In the genomic region with DNA sequence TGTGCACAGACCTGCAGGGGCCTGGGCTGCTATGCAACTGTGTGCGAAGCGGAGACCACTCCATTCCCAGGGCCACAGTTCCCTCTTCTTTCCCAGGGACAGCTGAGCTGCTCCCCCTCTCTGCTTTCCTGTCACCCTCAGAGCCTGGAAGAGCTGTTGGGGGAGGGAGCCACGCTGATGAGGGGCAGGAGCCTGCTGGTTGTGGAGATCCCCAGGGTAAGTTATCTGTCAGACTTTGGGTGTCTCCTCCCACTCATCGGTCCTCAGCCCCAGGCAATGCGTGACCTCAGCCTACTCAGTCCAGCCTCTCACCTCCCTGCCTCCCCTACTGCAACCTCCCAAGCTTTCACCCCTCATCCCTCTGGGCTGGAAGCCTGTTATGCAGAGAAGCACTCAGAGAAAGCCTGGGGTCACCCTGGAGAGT, we compare ENCODE assay signal across 1 cellular context.
TF ChIP-seq lines count a peak whose summit lies in the region.

No MANE protein-coding gene starts in this region.

TF ChIP-seq in K562, 482 proteins besides CTCF, POLR2A, EP300 and RAD21 (continued from another document and continues in another):
- TF ChIP-seq, protein P1, sequence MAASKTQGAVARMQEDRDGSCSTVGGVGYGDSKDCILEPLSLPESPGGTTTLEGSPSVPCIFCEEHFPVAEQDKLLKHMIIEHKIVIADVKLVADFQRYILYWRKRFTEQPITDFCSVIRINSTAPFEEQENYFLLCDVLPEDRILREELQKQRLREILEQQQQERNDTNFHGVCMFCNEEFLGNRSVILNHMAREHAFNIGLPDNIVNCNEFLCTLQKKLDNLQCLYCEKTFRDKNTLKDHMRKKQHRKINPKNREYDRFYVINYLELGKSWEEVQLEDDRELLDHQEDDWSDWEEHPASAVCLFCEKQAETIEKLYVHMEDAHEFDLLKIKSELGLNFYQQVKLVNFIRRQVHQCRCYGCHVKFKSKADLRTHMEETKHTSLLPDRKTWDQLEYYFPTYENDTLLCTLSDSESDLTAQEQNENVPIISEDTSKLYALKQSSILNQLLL (CRISPR knock-in tag; IDR thresholded peaks at IDR 0.05; ENCODE audit: borderline replicate concordance): no peak
- TF ChIP-seq, protein P2, sequence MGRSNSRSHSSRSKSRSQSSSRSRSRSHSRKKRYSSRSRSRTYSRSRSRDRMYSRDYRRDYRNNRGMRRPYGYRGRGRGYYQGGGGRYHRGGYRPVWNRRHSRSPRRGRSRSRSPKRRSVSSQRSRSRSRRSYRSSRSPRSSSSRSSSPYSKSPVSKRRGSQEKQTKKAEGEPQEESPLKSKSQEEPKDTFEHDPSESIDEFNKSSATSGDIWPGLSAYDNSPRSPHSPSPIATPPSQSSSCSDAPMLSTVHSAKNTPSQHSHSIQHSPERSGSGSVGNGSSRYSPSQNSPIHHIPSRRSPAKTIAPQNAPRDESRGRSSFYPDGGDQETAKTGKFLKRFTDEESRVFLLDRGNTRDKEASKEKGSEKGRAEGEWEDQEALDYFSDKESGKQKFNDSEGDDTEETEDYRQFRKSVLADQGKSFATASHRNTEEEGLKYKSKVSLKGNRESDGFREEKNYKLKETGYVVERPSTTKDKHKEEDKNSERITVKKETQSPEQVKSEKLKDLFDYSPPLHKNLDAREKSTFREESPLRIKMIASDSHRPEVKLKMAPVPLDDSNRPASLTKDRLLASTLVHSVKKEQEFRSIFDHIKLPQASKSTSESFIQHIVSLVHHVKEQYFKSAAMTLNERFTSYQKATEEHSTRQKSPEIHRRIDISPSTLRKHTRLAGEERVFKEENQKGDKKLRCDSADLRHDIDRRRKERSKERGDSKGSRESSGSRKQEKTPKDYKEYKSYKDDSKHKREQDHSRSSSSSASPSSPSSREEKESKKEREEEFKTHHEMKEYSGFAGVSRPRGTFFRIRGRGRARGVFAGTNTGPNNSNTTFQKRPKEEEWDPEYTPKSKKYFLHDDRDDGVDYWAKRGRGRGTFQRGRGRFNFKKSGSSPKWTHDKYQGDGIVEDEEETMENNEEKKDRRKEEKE (IDR thresholded peaks at IDR 0.05; ENCODE audit: borderline replicate concordance in 1 of 2, control insufficient read depth in 1 of 2, low read depth in 2 of 2, low read length in 1 of 2): 0 out of 4 replicates have a peak, but pooled peaks of 1 of the 2 experiments have one; percentile 43
- TF ChIP-seq TFAM (CRISPR knock-in tag; conservative IDR thresholded peaks at IDR 0.05) (no peak), ARNT (IDR thresholded peaks at IDR 0.05) (no peak), FIP1L1 (IDR thresholded peaks at IDR 0.05; ENCODE audit: low read depth, low read length, poor library complexity, severe bottlenecking) (no peak), HDGF (IDR thresholded peaks at IDR 0.05) (peak; percentile 40; the same call in 1 of the 2 replicates), ZNF354B (CRISPR knock-in tag; IDR thresholded peaks at IDR 0.05) (no peak), MAZ (CRISPR knock-in tag; conservative IDR thresholded peaks at IDR 0.05 in 1 of 2, IDR thresholded peaks at IDR 0.05 in 1 of 2) (peak in 1 of 2 experiments; percentile 32; a peak in 1 of 4 replicates), NR4A1 (CRISPR knock-in tag; IDR thresholded peaks at IDR 0.05) (no peak), NR4A1 (tag; IDR thresholded peaks at IDR 0.05) (no peak), ZNF79 (CRISPR knock-in tag; IDR thresholded peaks at IDR 0.05; ENCODE audit: low read depth) (no peak), POLR2AphosphoS2 (IDR thresholded peaks at IDR 0.05; ENCODE audit: low read length) (no peak), ZNF347 (CRISPR knock-in tag; IDR thresholded peaks at IDR 0.05; ENCODE audit: low read depth) (no peak), TAF7 (tag; IDR thresholded peaks at IDR 0.05) (no peak), ZC3H8 (IDR thresholded peaks at IDR 0.05) (no peak), HSF4 (CRISPR knock-in tag; IDR thresholded peaks at IDR 0.05; ENCODE audit: borderline replicate concordance) (no peak), HDAC8 (tag; IDR thresholded peaks at IDR 0.05) (no peak), SRSF9 (IDR thresholded peaks at IDR 0.05; ENCODE audit: borderline replicate concordance, low read depth, low read length) (no peak), ZNF444 (CRISPR knock-in tag; IDR thresholded peaks at IDR 0.05) (no peak), U2AF1 (optimal IDR thresholded peaks at IDR 0.05; ENCODE audit: low read depth, low read length) (no peak), TSC22D4 (tag; IDR thresholded peaks at IDR 0.05) (no peak), ZNF384 (IDR thresholded peaks at IDR 0.05; ENCODE audit: low read depth, low read length) (no peak), POLR3G (IDR thresholded peaks at IDR 0.05; ENCODE audit: extremely low read depth, insufficient read length, insufficient replicate concordance) (no peak), HNRNPH1 (optimal IDR thresholded peaks at IDR 0.05; ENCODE audit: low read depth, low read length) (no peak), NFXL1 (CRISPR knock-in tag; IDR thresholded peaks at IDR 0.05) (no peak), RBM14 (IDR thresholded peaks at IDR 0.05; ENCODE audit: borderline replicate concordance, insufficient read depth, low read depth, low read length) (no peak), STAT5A (IDR thresholded peaks at IDR 0.05; ENCODE audit: borderline replicate concordance, low read length) (peak; percentile 31; the same call in 1 of the 2 replicates), CCNT2 (IDR thresholded peaks at IDR 0.05; ENCODE audit: borderline replicate concordance, extremely low read depth, insufficient read length, low read depth, low read length) (no peak), CBX2 (IDR thresholded peaks at IDR 0.05; ENCODE audit: insufficient read depth, low read length, poor library complexity, severe bottlenecking) (no peak), FOXJ2 (tag; IDR thresholded peaks at IDR 0.05) (no peak), NR3C1 (CRISPR knock-in tag; IDR thresholded peaks at IDR 0.05) (no peak), NR2C2 (CRISPR knock-in tag; IDR thresholded peaks at IDR 0.05) (0 out of 2 replicates have a peak, but pooled peaks have one; percentile 25), NR2C2 (tag; IDR thresholded peaks at IDR 0.05) (no peak), BRCA1 (IDR thresholded peaks at IDR 0.05) (no peak), BRCA1 (CRISPR knock-in tag; IDR thresholded peaks at IDR 0.05) (no peak)
- TF ChIP-seq, protein P3, sequence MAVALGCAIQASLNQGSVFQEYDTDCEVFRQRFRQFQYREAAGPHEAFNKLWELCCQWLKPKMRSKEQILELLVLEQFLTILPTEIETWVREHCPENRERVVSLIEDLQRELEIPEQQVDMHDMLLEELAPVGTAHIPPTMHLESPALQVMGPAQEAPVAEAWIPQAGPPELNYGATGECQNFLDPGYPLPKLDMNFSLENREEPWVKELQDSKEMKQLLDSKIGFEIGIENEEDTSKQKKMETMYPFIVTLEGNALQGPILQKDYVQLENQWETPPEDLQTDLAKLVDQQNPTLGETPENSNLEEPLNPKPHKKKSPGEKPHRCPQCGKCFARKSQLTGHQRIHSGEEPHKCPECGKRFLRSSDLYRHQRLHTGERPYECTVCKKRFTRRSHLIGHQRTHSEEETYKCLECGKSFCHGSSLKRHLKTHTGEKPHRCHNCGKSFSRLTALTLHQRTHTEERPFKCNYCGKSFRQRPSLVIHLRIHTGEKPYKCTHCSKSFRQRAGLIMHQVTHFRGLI (CRISPR knock-in tag; IDR thresholded peaks at IDR 0.05): no peak
- TF ChIP-seq, protein P4, sequence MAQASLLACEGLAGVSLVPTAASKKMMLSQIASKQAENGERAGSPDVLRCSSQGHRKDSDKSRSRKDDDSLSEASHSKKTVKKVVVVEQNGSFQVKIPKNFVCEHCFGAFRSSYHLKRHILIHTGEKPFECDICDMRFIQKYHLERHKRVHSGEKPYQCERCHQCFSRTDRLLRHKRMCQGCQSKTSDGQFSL (CRISPR knock-in tag; IDR thresholded peaks at IDR 0.05): peak; percentile 68; the same call in 1 of the 2 replicates
- TF ChIP-seq, protein P4 (tag; IDR thresholded peaks at IDR 0.05): no peak
- TF ChIP-seq, protein P5, sequence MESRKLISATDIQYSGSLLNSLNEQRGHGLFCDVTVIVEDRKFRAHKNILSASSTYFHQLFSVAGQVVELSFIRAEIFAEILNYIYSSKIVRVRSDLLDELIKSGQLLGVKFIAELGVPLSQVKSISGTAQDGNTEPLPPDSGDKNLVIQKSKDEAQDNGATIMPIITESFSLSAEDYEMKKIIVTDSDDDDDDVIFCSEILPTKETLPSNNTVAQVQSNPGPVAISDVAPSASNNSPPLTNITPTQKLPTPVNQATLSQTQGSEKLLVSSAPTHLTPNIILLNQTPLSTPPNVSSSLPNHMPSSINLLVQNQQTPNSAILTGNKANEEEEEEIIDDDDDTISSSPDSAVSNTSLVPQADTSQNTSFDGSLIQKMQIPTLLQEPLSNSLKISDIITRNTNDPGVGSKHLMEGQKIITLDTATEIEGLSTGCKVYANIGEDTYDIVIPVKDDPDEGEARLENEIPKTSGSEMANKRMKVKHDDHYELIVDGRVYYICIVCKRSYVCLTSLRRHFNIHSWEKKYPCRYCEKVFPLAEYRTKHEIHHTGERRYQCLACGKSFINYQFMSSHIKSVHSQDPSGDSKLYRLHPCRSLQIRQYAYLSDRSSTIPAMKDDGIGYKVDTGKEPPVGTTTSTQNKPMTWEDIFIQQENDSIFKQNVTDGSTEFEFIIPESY (CRISPR knock-in tag; IDR thresholded peaks at IDR 0.05): no peak
- TF ChIP-seq, protein P6, sequence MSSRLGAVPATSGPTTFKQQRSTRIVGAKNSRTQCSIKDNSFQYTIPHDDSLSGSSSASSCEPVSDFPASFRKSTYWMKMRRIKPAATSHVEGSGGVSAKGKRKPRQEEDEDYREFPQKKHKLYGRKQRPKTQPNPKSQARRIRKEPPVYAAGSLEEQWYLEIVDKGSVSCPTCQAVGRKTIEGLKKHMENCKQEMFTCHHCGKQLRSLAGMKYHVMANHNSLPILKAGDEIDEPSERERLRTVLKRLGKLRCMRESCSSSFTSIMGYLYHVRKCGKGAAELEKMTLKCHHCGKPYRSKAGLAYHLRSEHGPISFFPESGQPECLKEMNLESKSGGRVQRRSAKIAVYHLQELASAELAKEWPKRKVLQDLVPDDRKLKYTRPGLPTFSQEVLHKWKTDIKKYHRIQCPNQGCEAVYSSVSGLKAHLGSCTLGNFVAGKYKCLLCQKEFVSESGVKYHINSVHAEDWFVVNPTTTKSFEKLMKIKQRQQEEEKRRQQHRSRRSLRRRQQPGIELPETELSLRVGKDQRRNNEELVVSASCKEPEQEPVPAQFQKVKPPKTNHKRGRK (tag; IDR thresholded peaks at IDR 0.05): no peak
- TF ChIP-seq, protein P7, sequence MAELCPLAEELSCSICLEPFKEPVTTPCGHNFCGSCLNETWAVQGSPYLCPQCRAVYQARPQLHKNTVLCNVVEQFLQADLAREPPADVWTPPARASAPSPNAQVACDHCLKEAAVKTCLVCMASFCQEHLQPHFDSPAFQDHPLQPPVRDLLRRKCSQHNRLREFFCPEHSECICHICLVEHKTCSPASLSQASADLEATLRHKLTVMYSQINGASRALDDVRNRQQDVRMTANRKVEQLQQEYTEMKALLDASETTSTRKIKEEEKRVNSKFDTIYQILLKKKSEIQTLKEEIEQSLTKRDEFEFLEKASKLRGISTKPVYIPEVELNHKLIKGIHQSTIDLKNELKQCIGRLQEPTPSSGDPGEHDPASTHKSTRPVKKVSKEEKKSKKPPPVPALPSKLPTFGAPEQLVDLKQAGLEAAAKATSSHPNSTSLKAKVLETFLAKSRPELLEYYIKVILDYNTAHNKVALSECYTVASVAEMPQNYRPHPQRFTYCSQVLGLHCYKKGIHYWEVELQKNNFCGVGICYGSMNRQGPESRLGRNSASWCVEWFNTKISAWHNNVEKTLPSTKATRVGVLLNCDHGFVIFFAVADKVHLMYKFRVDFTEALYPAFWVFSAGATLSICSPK (IDR thresholded peaks at IDR 0.05; ENCODE audit: borderline replicate concordance): no peak
- TF ChIP-seq, protein P8, sequence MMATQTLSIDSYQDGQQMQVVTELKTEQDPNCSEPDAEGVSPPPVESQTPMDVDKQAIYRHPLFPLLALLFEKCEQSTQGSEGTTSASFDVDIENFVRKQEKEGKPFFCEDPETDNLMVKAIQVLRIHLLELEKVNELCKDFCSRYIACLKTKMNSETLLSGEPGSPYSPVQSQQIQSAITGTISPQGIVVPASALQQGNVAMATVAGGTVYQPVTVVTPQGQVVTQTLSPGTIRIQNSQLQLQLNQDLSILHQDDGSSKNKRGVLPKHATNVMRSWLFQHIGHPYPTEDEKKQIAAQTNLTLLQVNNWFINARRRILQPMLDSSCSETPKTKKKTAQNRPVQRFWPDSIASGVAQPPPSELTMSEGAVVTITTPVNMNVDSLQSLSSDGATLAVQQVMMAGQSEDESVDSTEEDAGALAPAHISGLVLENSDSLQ (IDR thresholded peaks at IDR 0.05): peak; percentile 56
- TF ChIP-seq, protein P9, sequence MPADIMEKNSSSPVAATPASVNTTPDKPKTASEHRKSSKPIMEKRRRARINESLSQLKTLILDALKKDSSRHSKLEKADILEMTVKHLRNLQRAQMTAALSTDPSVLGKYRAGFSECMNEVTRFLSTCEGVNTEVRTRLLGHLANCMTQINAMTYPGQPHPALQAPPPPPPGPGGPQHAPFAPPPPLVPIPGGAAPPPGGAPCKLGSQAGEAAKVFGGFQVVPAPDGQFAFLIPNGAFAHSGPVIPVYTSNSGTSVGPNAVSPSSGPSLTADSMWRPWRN (IDR thresholded peaks at IDR 0.05; ENCODE audit: low read depth): no peak
- TF ChIP-seq, protein P10, sequence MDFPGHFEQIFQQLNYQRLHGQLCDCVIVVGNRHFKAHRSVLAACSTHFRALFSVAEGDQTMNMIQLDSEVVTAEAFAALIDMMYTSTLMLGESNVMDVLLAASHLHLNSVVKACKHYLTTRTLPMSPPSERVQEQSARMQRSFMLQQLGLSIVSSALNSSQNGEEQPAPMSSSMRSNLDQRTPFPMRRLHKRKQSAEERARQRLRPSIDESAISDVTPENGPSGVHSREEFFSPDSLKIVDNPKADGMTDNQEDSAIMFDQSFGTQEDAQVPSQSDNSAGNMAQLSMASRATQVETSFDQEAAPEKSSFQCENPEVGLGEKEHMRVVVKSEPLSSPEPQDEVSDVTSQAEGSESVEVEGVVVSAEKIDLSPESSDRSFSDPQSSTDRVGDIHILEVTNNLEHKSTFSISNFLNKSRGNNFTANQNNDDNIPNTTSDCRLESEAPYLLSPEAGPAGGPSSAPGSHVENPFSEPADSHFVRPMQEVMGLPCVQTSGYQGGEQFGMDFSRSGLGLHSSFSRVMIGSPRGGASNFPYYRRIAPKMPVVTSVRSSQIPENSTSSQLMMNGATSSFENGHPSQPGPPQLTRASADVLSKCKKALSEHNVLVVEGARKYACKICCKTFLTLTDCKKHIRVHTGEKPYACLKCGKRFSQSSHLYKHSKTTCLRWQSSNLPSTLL (IDR thresholded peaks at IDR 0.05): no peak
